Comparison of ENCODE assay signal across 1 cellular context in the genomic region with DNA sequence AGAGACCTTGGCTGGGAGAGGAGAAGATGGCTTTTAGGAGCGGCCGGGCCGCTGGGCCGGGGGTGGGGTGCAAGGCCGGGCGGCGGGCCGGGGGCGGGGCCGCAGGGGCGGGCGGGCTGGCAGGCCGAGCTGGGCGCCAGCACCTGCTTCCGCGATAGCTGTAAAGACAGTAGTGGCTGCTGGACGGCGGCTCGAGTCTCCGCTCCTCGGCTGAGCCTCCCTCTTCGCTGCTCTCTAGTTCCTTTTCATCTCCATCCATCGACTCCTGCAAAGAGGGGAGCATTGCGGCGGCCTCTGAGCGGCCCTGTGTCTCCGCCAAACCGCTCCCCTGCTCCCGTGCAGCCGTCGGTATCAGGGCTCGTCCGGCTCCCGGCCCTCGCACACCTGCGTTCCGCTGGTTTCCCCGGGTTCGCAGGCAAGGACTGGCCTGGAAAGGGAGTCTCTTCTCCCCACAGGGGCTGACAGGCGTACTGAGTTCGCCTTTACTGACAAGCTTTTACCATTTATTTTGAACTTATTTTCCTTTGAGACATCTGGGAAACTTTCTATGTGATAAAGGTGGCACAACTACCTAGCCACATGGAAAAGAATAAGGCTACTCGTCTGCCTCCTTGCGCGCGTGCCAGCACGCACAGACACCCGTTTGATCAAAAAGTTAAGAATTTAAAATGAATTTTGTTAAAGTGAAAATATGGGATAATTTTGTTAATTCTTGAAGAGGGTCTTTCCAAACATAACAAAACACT.
TF ChIP-seq lines count a peak whose summit lies in the region.

A gene with protein sequence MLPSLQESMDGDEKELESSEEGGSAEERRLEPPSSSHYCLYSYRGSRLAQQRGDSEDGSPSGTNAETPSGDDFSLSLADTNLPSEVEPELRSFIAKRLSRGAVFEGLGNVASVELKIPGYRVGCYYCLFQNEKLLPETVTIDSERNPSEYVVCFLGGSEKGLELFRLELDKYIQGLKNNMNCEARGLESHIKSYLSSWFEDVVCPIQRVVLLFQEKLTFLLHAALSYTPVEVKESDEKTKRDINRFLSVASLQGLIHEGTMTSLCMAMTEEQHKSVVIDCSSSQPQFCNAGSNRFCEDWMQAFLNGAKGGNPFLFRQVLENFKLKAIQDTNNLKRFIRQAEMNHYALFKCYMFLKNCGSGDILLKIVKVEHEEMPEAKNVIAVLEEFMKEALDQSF (minus strand): TSS at position 317 of the 746 bp plus-strand sequence. CDS start 34 bp downstream, at position 283.

TF ChIP-seq in HEK293, 187 proteins besides CTCF, POLR2A, EP300 and RAD21 (continued from another document and continues in another):
- TF ChIP-seq, protein P1, sequence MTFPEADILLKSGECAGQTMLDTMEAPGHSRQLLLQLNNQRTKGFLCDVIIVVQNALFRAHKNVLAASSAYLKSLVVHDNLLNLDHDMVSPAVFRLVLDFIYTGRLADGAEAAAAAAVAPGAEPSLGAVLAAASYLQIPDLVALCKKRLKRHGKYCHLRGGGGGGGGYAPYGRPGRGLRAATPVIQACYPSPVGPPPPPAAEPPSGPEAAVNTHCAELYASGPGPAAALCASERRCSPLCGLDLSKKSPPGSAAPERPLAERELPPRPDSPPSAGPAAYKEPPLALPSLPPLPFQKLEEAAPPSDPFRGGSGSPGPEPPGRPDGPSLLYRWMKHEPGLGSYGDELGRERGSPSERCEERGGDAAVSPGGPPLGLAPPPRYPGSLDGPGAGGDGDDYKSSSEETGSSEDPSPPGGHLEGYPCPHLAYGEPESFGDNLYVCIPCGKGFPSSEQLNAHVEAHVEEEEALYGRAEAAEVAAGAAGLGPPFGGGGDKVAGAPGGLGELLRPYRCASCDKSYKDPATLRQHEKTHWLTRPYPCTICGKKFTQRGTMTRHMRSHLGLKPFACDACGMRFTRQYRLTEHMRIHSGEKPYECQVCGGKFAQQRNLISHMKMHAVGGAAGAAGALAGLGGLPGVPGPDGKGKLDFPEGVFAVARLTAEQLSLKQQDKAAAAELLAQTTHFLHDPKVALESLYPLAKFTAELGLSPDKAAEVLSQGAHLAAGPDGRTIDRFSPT (tag by site-specific recombination; IDR thresholded peaks at IDR 0.05) = no peak
- TF ChIP-seq SALL2 (tag by site-specific recombination; IDR thresholded peaks at IDR 0.05; ENCODE audit: borderline replicate concordance) (no peak), ZBTB20 (tag by site-specific recombination; IDR thresholded peaks at IDR 0.05) (peak; percentile 83), ZNF391 (tag by site-specific recombination; IDR thresholded peaks at IDR 0.05; ENCODE audit: borderline replicate concordance, low read depth) (peak; percentile 92), ZNF473 (tag by site-specific recombination; IDR thresholded peaks at IDR 0.05) (no peak), ZNF624 (tag by site-specific recombination; IDR thresholded peaks at IDR 0.05) (no peak), ZNF239 (tag by site-specific recombination; IDR thresholded peaks at IDR 0.05) (peak; percentile 88), ZNF830 (tag by site-specific recombination; IDR thresholded peaks at IDR 0.05; ENCODE audit: low read depth) (no peak), KLF9 (tag by site-specific recombination; IDR thresholded peaks at IDR 0.05; ENCODE audit: low read depth) (peak; percentile 92), ZNF121 (tag by site-specific recombination; IDR thresholded peaks at IDR 0.05) (0 out of 2 replicates have a peak, but pooled peaks have one; percentile 32), ZBTB1 (tag by site-specific recombination; IDR thresholded peaks at IDR 0.05) (0 out of 2 replicates have a peak, but pooled peaks have one; percentile 28), ZNF146 (tag by site-specific recombination; IDR thresholded peaks at IDR 0.05) (peak; percentile 82), HOXD13 (CRISPR knock-in tag; IDR thresholded peaks at IDR 0.05; ENCODE audit: borderline replicate concordance) (no peak; the same call in 1 of the 2 replicates), GFI1B (tag by site-specific recombination; IDR thresholded peaks at IDR 0.05) (no peak), ZNF404 (tag by site-specific recombination; IDR thresholded peaks at IDR 0.05) (no peak), ZNF660 (tag by site-specific recombination; IDR thresholded peaks at IDR 0.05) (peak; percentile 99), ZNF138 (tag by site-specific recombination; IDR thresholded peaks at IDR 0.05; ENCODE audit: borderline replicate concordance) (no peak), FEZF1 (tag by site-specific recombination; IDR thresholded peaks at IDR 0.05) (0 out of 2 replicates have a peak, but pooled peaks have one; percentile 39), ZBTB8A (tag by site-specific recombination; IDR thresholded peaks at IDR 0.05) (peak; percentile 72), ZNF701 (tag by site-specific recombination; IDR thresholded peaks at IDR 0.05) (no peak), ZNF654 (tag by site-specific recombination; IDR thresholded peaks at IDR 0.05; ENCODE audit: low read depth) (no peak), ZNF623 (tag by site-specific recombination; IDR thresholded peaks at IDR 0.05) (peak; percentile 28; the same call in 1 of the 2 replicates), EGR2 (tag by site-specific recombination; IDR thresholded peaks at IDR 0.05; ENCODE audit: low read depth) (no peak), ZNF837 (tag by site-specific recombination; IDR thresholded peaks at IDR 0.05) (no peak), ZFP3 (tag by site-specific recombination; IDR thresholded peaks at IDR 0.05; ENCODE audit: low read depth) (no peak), KLF1 (tag by site-specific recombination; IDR thresholded peaks at IDR 0.05) (peak; percentile 71), ZNF48 (tag by site-specific recombination; IDR thresholded peaks at IDR 0.05) (no peak), ZNF132 (tag by site-specific recombination; IDR thresholded peaks at IDR 0.05; ENCODE audit: borderline replicate concordance) (no peak), ZSCAN30 (tag by site-specific recombination; IDR thresholded peaks at IDR 0.05) (peak; percentile 99), ZNF792 (tag by site-specific recombination; IDR thresholded peaks at IDR 0.05) (0 out of 2 replicates have a peak, but pooled peaks have one; percentile 39), ZNF266 (tag by site-specific recombination; IDR thresholded peaks at IDR 0.05; ENCODE audit: low read depth) (no peak), ZNF76 (tag by site-specific recombination; IDR thresholded peaks at IDR 0.05; ENCODE audit: borderline replicate concordance, low read depth) (peak; percentile 86), ZNF561 (tag by site-specific recombination; IDR thresholded peaks at IDR 0.05; ENCODE audit: borderline replicate concordance) (peak; percentile 98)
- TF ChIP-seq, protein P2, sequence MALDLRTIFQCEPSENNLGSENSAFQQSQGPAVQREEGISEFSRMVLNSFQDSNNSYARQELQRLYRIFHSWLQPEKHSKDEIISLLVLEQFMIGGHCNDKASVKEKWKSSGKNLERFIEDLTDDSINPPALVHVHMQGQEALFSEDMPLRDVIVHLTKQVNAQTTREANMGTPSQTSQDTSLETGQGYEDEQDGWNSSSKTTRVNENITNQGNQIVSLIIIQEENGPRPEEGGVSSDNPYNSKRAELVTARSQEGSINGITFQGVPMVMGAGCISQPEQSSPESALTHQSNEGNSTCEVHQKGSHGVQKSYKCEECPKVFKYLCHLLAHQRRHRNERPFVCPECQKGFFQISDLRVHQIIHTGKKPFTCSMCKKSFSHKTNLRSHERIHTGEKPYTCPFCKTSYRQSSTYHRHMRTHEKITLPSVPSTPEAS (tag by site-specific recombination; IDR thresholded peaks at IDR 0.05) = peak; percentile 72
- TF ChIP-seq, protein P3, sequence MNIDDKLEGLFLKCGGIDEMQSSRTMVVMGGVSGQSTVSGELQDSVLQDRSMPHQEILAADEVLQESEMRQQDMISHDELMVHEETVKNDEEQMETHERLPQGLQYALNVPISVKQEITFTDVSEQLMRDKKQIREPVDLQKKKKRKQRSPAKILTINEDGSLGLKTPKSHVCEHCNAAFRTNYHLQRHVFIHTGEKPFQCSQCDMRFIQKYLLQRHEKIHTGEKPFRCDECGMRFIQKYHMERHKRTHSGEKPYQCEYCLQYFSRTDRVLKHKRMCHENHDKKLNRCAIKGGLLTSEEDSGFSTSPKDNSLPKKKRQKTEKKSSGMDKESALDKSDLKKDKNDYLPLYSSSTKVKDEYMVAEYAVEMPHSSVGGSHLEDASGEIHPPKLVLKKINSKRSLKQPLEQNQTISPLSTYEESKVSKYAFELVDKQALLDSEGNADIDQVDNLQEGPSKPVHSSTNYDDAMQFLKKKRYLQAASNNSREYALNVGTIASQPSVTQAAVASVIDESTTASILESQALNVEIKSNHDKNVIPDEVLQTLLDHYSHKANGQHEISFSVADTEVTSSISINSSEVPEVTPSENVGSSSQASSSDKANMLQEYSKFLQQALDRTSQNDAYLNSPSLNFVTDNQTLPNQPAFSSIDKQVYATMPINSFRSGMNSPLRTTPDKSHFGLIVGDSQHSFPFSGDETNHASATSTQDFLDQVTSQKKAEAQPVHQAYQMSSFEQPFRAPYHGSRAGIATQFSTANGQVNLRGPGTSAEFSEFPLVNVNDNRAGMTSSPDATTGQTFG (tag by site-specific recombination; IDR thresholded peaks at IDR 0.05; ENCODE audit: borderline replicate concordance) = peak; percentile 70; the same call in 1 of the 2 replicates
- TF ChIP-seq, protein P4, sequence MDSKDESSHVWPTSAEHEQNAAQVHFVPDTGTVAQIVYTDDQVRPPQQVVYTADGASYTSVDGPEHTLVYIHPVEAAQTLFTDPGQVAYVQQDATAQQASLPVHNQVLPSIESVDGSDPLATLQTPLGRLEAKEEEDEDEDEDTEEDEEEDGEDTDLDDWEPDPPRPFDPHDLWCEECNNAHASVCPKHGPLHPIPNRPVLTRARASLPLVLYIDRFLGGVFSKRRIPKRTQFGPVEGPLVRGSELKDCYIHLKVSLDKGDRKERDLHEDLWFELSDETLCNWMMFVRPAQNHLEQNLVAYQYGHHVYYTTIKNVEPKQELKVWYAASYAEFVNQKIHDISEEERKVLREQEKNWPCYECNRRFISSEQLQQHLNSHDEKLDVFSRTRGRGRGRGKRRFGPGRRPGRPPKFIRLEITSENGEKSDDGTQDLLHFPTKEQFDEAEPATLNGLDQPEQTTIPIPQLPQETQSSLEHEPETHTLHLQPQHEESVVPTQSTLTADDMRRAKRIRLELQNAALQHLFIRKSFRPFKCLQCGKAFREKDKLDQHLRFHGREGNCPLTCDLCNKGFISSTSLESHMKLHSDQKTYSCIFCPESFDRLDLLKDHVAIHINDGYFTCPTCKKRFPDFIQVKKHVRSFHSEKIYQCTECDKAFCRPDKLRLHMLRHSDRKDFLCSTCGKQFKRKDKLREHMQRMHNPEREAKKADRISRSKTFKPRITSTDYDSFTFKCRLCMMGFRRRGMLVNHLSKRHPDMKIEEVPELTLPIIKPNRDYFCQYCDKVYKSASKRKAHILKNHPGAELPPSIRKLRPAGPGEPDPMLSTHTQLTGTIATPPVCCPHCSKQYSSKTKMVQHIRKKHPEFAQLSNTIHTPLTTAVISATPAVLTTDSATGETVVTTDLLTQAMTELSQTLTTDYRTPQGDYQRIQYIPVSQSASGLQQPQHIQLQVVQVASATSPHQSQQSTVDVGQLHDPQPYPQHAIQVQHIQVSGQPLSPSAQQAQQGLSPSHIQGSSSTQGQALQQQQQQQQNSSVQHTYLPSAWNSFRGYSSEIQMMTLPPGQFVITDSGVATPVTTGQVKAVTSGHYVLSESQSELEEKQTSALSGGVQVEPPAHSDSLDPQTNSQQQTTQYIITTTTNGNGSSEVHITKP (tag by site-specific recombination; IDR thresholded peaks at IDR 0.05) = peak; percentile 71
- TF ChIP-seq, protein P5, sequence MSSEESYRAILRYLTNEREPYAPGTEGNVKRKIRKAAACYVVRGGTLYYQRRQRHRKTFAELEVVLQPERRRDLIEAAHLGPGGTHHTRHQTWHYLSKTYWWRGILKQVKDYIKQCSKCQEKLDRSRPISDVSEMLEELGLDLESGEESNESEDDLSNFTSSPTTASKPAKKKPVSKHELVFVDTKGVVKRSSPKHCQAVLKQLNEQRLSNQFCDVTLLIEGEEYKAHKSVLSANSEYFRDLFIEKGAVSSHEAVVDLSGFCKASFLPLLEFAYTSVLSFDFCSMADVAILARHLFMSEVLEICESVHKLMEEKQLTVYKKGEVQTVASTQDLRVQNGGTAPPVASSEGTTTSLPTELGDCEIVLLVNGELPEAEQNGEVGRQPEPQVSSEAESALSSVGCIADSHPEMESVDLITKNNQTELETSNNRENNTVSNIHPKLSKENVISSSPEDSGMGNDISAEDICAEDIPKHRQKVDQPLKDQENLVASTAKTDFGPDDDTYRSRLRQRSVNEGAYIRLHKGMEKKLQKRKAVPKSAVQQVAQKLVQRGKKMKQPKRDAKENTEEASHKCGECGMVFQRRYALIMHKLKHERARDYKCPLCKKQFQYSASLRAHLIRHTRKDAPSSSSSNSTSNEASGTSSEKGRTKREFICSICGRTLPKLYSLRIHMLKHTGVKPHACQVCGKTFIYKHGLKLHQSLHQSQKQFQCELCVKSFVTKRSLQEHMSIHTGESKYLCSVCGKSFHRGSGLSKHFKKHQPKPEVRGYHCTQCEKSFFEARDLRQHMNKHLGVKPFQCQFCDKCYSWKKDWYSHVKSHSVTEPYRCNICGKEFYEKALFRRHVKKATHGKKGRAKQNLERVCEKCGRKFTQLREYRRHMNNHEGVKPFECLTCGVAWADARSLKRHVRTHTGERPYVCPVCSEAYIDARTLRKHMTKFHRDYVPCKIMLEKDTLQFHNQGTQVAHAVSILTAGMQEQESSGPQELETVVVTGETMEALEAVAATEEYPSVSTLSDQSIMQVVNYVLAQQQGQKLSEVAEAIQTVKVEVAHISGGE (tag by site-specific recombination; conservative IDR thresholded peaks at IDR 0.05; ENCODE audit: low read depth) = peak; percentile 100
- TF ChIP-seq, protein P6, sequence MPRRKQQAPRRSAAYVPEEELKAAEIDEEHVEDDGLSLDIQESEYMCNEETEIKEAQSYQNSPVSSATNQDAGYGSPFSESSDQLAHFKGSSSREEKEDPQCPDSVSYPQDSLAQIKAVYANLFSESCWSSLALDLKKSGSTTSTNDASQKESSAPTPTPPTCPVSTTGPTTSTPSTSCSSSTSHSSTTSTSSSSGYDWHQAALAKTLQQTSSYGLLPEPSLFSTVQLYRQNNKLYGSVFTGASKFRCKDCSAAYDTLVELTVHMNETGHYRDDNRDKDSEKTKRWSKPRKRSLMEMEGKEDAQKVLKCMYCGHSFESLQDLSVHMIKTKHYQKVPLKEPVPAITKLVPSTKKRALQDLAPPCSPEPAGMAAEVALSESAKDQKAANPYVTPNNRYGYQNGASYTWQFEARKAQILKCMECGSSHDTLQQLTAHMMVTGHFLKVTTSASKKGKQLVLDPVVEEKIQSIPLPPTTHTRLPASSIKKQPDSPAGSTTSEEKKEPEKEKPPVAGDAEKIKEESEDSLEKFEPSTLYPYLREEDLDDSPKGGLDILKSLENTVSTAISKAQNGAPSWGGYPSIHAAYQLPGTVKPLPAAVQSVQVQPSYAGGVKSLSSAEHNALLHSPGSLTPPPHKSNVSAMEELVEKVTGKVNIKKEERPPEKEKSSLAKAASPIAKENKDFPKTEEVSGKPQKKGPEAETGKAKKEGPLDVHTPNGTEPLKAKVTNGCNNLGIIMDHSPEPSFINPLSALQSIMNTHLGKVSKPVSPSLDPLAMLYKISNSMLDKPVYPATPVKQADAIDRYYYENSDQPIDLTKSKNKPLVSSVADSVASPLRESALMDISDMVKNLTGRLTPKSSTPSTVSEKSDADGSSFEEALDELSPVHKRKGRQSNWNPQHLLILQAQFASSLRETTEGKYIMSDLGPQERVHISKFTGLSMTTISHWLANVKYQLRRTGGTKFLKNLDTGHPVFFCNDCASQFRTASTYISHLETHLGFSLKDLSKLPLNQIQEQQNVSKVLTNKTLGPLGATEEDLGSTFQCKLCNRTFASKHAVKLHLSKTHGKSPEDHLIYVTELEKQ (tag by site-specific recombination; IDR thresholded peaks at IDR 0.05; ENCODE audit: borderline replicate concordance) = peak; percentile 72; the same call in 1 of the 2 replicates
- TF ChIP-seq, protein P7, sequence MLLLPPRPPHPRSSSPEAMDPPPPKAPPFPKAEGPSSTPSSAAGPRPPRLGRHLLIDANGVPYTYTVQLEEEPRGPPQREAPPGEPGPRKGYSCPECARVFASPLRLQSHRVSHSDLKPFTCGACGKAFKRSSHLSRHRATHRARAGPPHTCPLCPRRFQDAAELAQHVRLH (tag by site-specific recombination; IDR thresholded peaks at IDR 0.05) = peak; percentile 98
